ENCODE assay signal across 15 cellular contexts in genomic region chrX:125289209-125289608, GRCh38. TPM values are rescaled to one million over a fixed set of nuclear protein-coding genes. Genes with fewer than 3 reads are reported as not detected.
DNase-seq lines count a peak whose midpoint lies in the region; ATAC-seq and TF ChIP-seq lines count a peak whose summit lies in the region.
"Had no signal": no experiment of that assay in that cellular context is flagged by ENCODE, and none has a peak within 500 bp of the region (broad histone marks: within the 10 kb centered on the region; RNA-seq: fewer than 3 reads in every experiment).

No MANE protein-coding gene starts in this region.

- no peak overlapping the region for H2AK9ac ChIP-seq in IMR-90 (replicated peaks; ENCODE audit: low read depth, low read length, poor library complexity)

- no peak overlapping the region for H4K8ac ChIP-seq in IMR-90 (ENCODE audit: low read depth in 2 of 2, low read length in 2 of 2)

- CTCF ChIA-PET in AG04450 (lab: Charles Lee) (no interaction called here), IMR-90 (lab: Yijun Ruan, JAX) (no interaction called here)

- no peak for TF ChIP-seq POLR2A in IMR-90 (IDR thresholded peaks at IDR 0.05; ENCODE audit: low read depth, low read length)

- H4K91ac ChIP-seq in IMR-90 (ENCODE audit: insufficient read depth, low read depth, low read length): no peak overlapping the region

- no peak overlapping the region for H3K23ac ChIP-seq in IMR-90 (ENCODE audit: low read depth, low read length)

- peak overlapping the region; percentile 45 for H2BK20ac ChIP-seq in IMR-90 (ENCODE audit: low read depth, low read length)

- peak overlapping the region; percentile 78 for H2BK5ac ChIP-seq in IMR-90 (ENCODE audit: low read depth, low read length, poor library complexity, severe bottlenecking)

- H2AK5ac ChIP-seq in IMR-90 (ENCODE audit: low read depth, low read length): no peak overlapping the region; the same call in 1 of the 2 replicates

- no peak overlapping the region for H2BK15ac ChIP-seq in IMR-90 (ENCODE audit: low read depth, low read length)

- 0 out of 2 replicates have a peak overlapping the region, but pooled peaks have one; percentile 24 for H3K56ac ChIP-seq in IMR-90 (ENCODE audit: extremely low read depth, insufficient read depth, low read length)

- no peak overlapping the region for H3K4me3 ChIP-seq in AG04450 (ENCODE audit: low read depth, low read length)
- H3K4me3 ChIP-seq in IMR-90 (ENCODE audit: insufficient read depth, low read depth, low read length): no peak overlapping the region

- intact Hi-C loops in IMR-90 (cut with micrococcal nuclease): no loop called here

- peak overlapping the region; percentile 53 for H3K4ac ChIP-seq in IMR-90 (ENCODE audit: low read depth, low read length)

- BruUV-seq in IMR-90 (replicated peaks; lab: Mats Ljungman, UMichigan): no TSS peak

- no peak overlapping the region for H3K9ac ChIP-seq in IMR-90 (ENCODE audit: low read depth, low read length)

- no peaks in the 10 kb centered on the region for H3K79me1 ChIP-seq in IMR-90 (ENCODE audit: low read depth in 1 of 2, low read length in 2 of 2)

- no peaks in the 10 kb centered on the region for H3K36me3 ChIP-seq in IMR-90 (ENCODE audit: control insufficient read depth, insufficient read depth, low read length)

- no peaks in the 10 kb centered on the region for H4K20me1 ChIP-seq in IMR-90 (ENCODE audit: insufficient read depth, low read length)

- no peak for DNase-seq in AG04450 (ENCODE audit: low read depth, low spot score)
- peak; percentile 44 for DNase-seq in IMR-90
- DNase-seq in amniotic epithelial cell (ENCODE audit: low read depth): peak; percentile 1
- peak; percentile 25 for DNase-seq in iris pigment epithelial cell (ENCODE audit: low read depth)
- no peak for DNase-seq in D341Med (ENCODE audit: low spot score)
- no peak for DNase-seq in stimulated activated CD4-positive, alpha-beta T cell treated with anti-CD3 and anti-CD28 coated beads, Interleukin-12 subunit alpha, Interleukin-12 subunit beta, amount 100 ng/mL, for 4 hours
- DNase-seq in GF-D8 (lab: John Stamatoyannopoulos, UW): no peak
- no peak for DNase-seq in DMS 273 (lab: John Stamatoyannopoulos, UW; ENCODE audit: unreplicated experiment)
- DNase-seq: CD8-positive, alpha-beta memory T cell; H9; NCI-H1092 treated with DMSO at 0.1 percent for 48 hours; NCI-H1694 treated with DMSO at 0.1 percent for 48 hours had no signal

- no peaks in the 10 kb centered on the region for H3K4me1 ChIP-seq in IMR-90 (ENCODE audit: control insufficient read depth, insufficient read depth, low read length)

- no CpG with 5 or more reads among the region's 1 CpG for WGBS in IMR-90 (ENCODE audit: extremely low coverage in 2 of 2, insufficient read length in 1 of 2), 2 experiments

- H3K27ac ChIP-seq in AG04450 (ENCODE audit: low read depth, low read length) (peak overlapping the region; percentile 11), IMR-90 (ENCODE audit: insufficient read depth, low read length) (peak overlapping the region; percentile 58; the same call in 1 of the 2 replicates)

- H2AFZ ChIP-seq in IMR-90 (replicated peaks; ENCODE audit: low read length, poor library complexity): peak overlapping the region; percentile 41

- H3K9me1 ChIP-seq in IMR-90 (ENCODE audit: insufficient read depth, low read length): no peaks in the 10 kb centered on the region

- H3K9me3 ChIP-seq in AG04450 (ENCODE audit: control insufficient read depth, insufficient read depth, low read length) (no peaks in the 10 kb centered on the region; the same call in 1 of the 2 replicates), IMR-90 (ENCODE audit: control insufficient read depth, insufficient read depth, low read length) (no peaks in the 10 kb centered on the region)

- H3K4me2 ChIP-seq in IMR-90 (ENCODE audit: low read depth, low read length): no peak overlapping the region

- no peak; the same call in 1 of the 2 replicates for ATAC-seq in IMR-90 (ENCODE audit: low read depth)

- dilution Hi-C loops in IMR-90 (cut with HindIII; ENCODE audit: low sequenced_read_pairs, unreplicated experiment): no loop called here

- no peak for TF ChIP-seq CTCF in AG04450 (IDR thresholded peaks at IDR 0.05; ENCODE audit: low read depth, low read length)
- no peak for TF ChIP-seq CTCF in IMR-90 (conservative IDR thresholded peaks at IDR 0.05; ENCODE audit: low read depth, low read length)

- H3K18ac ChIP-seq in IMR-90 (ENCODE audit: low read depth, low read length): peak overlapping the region; percentile 46; the same call in 1 of the 2 replicates

- H2BK120ac ChIP-seq in IMR-90 (ENCODE audit: low read depth, low read length): peak overlapping the region; percentile 68

- H3K27me3 ChIP-seq in AG04450 (ENCODE audit: control insufficient read depth, insufficient read depth, low read length): no peaks in the 10 kb centered on the region
- H3K27me3 ChIP-seq in IMR-90 (ENCODE audit: control insufficient read depth, insufficient read depth, low read length): no peaks in the 10 kb centered on the region

- no peak for TF ChIP-seq RAD21 in IMR-90 (IDR thresholded peaks at IDR 0.05; ENCODE audit: low read length)

- no peak overlapping the region for H4K5ac ChIP-seq in IMR-90 (ENCODE audit: low read depth, low read length)

- POLR2A ChIA-PET in AG04450 (lab: Yijun Ruan, JAX) (no interaction called here), IMR-90 (lab: Charles Lee; ENCODE audit: unreplicated experiment) (no interaction called here)

- no peak overlapping the region for H3K14ac ChIP-seq in IMR-90 (replicated peaks; ENCODE audit: low read depth, low read length)

- in situ Hi-C loops in IMR-90 (cut with MboI; ENCODE audit: low sequenced_read_pairs): no loop called here

TF ChIP-seq in IMR-90, 13 proteins besides CTCF, POLR2A, EP300 and RAD21:
- no peak for TF ChIP-seq NFE2L2 (IDR thresholded peaks at IDR 0.05; ENCODE audit: low read depth, low read length)
- no peak for TF ChIP-seq USF2 (IDR thresholded peaks at IDR 0.05; ENCODE audit: low read depth, low read length)
- TF ChIP-seq RFX5 (IDR thresholded peaks at IDR 0.05; ENCODE audit: low read depth, low read length): no peak
- no peak for TF ChIP-seq FOS (IDR thresholded peaks at IDR 0.05; ENCODE audit: low read depth, low read length)
- TF ChIP-seq CHD1 (IDR thresholded peaks at IDR 0.05; ENCODE audit: low read depth, low read length): no peak
- TF ChIP-seq ELK1 (IDR thresholded peaks at IDR 0.05; ENCODE audit: borderline replicate concordance, low read depth, low read length): no peak
- no peak for TF ChIP-seq RCOR1 (IDR thresholded peaks at IDR 0.05; ENCODE audit: insufficient replicate concordance, low read length)
- no peak for TF ChIP-seq SMC3 (IDR thresholded peaks at IDR 0.05; ENCODE audit: low read depth, low read length)

RNA-seq across cellular contexts. Expression of gene TEX13C, which starts 30.5 kb away (rescaled TPM):
- polyA plus RNA-seq in AG04450 (2011; rRNA removed) (not detected in 2 replicates), IMR-90 (2012; rRNA removed) (not detected in 2 replicates)
- not detected in 2 replicates for polyA minus RNA-seq in AG04450 (2011; rRNA and poly(A)+ RNA removed)
- not detected in 2 replicates for total RNA-seq in IMR-90 (2012; rRNA removed)
- not detected in 2 replicates for polyA plus RNA-seq in IMR-90 (2012; cell fraction: cytosol; rRNA removed)
- polyA plus RNA-seq in IMR-90 (2012; cell fraction: nucleus; rRNA removed; ENCODE audit: low replicate concordance): 0.03 TPM in 1 of 2 replicates, not detected in the other
- total RNA-seq: CD8-positive, alpha-beta memory T cell; NCI-H460; RPMI7951 had no signal
- polyA plus RNA-seq: BJ; CD8-positive, alpha-beta memory T cell had no signal

Comparison
In these comparisons a context has a peak if more than half of its experiments do, and no peak if none do; other contexts are left out.
1. DNase-seq: peak in IMR-90 (single experiment), amniotic epithelial cell (single experiment) and iris pigment epithelial cell (single experiment); none in AG04450 (single experiment), D341Med (single experiment), stimulated activated CD4-positive, alpha-beta T cell treated with anti-CD3 and anti-CD28 coated beads, Interleukin-12 subunit alpha, Interleukin-12 subunit beta, amount 100 ng/mL, for 4 hours (single experiment), GF-D8 (single experiment) and DMS 273 (single experiment).